19 cellular contexts compared by ENCODE assay signal in genomic region chr11:70824590-70825300, GRCh38.
DNase-seq lines count a peak whose midpoint lies in the region; ATAC-seq and TF ChIP-seq lines count a peak whose summit lies in the region.
"Had no signal": no experiment of that assay in that cellular context is flagged by ENCODE, and none has a peak within 500 bp of the region (broad histone marks: within the 10 kb centered on the region; RNA-seq: fewer than 3 reads in every experiment).

No MANE protein-coding gene starts in this region.

- POLR2A ChIA-PET in SK-N-SH (lab: Yijun Ruan, JAX) = no interaction called here
- POLR2A ChIA-PET in activated CD4-positive, alpha-beta memory T cell treated with anti-CD3 and anti-CD28 coated beads for 36 hours (lab: Charles Lee) = no interaction called here

- TF ChIP-seq POLR2A in esophagus squamous epithelium (IDR thresholded peaks at IDR 0.05) (peak in 1 of 4 donors; percentile 12), sigmoid colon (IDR thresholded peaks at IDR 0.05) (no peak)

- DNase-seq in SK-N-SH (peak; percentile 47), NCI-H2107 (lab: John Stamatoyannopoulos, UW) (peak; percentile 35), esophagus squamous epithelium (lab: John Stamatoyannopoulos, UW) (no peak), sigmoid colon (no peak), epidermal melanocyte (ENCODE audit: insufficient read length, low spot score) (no peak)
- no peak for DNase-seq in activated CD4-positive, alpha-beta memory T cell treated with anti-CD3 and anti-CD28 coated beads for 36 hours
- DNase-seq: CD4-positive, alpha-beta memory T cell; foreskin fibroblast; GOT3; Kasumi-1; naive thymus-derived CD8-positive, alpha-beta T cell; NCI-H1436 had no signal

- no peak for TF ChIP-seq EP300 in SK-N-SH (IDR thresholded peaks at IDR 0.05; ENCODE audit: borderline replicate concordance in 1 of 2, low read depth in 1 of 2, low read length in 1 of 2)
- no peak for TF ChIP-seq EP300 in sigmoid colon (IDR thresholded peaks at IDR 0.05)

- intact Hi-C loops in esophagus squamous epithelium (cut with DNase I) (no loop called here), sigmoid colon (cut with DNase I) (loop anchor here (5.0 kb wide), 1 partner anchor 88 kb away; no protein-coding TSS in a partner anchor)
- intact Hi-C loops in activated CD4-positive, alpha-beta memory T cell treated with anti-CD3 and anti-CD28 coated beads for 36 hours (cut with micrococcal nuclease) = no loop called here

- H3K36me3 ChIP-seq in SK-N-SH (replicated peaks in 1 of 2; ENCODE audit: control insufficient read depth in 1 of 2, insufficient read depth in 2 of 2, low read length in 1 of 2) = no peaks in the 10 kb centered on the region
- no peaks in the 10 kb centered on the region for H3K36me3 ChIP-seq in esophagus squamous epithelium
- no peaks in the 10 kb centered on the region for H3K36me3 ChIP-seq in sigmoid colon
- H3K36me3 ChIP-seq: vagina had no signal

- no peaks in the 10 kb centered on the region for H3K9me3 Mint-ChIP-seq in activated CD4-positive, alpha-beta memory T cell treated with anti-CD3 and anti-CD28 coated beads for 36 hours
- H3K9me3 Mint-ChIP-seq: activated T-helper 2 cell treated with anti-CD3 and anti-CD28 coated beads, Interferon-gamma antibody, Interleukin-2, Interleukin-4, amounts not matched to agents 10 μg/mL and 5 μg/mL and 100 μg/mL, durations not matched to agents 14 hours and 24 hours and 36 hours; CD4-positive, alpha-beta memory T cell; central memory CD8-positive, alpha-beta T cell had no signal

- no peak overlapping the region for H2AFZ ChIP-seq in SK-N-SH (ENCODE audit: low read depth)

- no peaks in the 10 kb centered on the region for H3K79me2 ChIP-seq in SK-N-SH (ENCODE audit: insufficient read depth)

- no peaks in the 10 kb centered on the region for H3F3A ChIP-seq in SK-N-SH (replicated peaks; ENCODE audit: insufficient read depth)

- ATAC-seq in SK-N-SH treated with all-trans-retinoic acid at 6 μM for 48 hours (no peak), HG02981 (IDR thresholded peaks at IDR 0.05; ENCODE audit: unreplicated experiment) (no peak)
- ATAC-seq: naive thymus-derived CD8-positive, alpha-beta T cell had no signal

- no peak for TF ChIP-seq CTCF in SK-N-SH (IDR thresholded peaks at IDR 0.05)
- TF ChIP-seq CTCF in esophagus squamous epithelium (IDR thresholded peaks at IDR 0.05) = no peak
- no peak for TF ChIP-seq CTCF in sigmoid colon (IDR thresholded peaks at IDR 0.05)

- H3K4me3 Mint-ChIP-seq in activated CD4-positive, alpha-beta memory T cell treated with anti-CD3 and anti-CD28 coated beads for 36 hours = no peak overlapping the region
- H3K4me3 Mint-ChIP-seq: CD4-positive, alpha-beta memory T cell; central memory CD8-positive, alpha-beta T cell had no signal

- H3K9ac ChIP-seq in SK-N-SH = no peak overlapping the region

- TF ChIP-seq RAD21 in SK-N-SH (IDR thresholded peaks at IDR 0.05; ENCODE audit: low read length) = no peak

- H3K27ac Mint-ChIP-seq in activated CD4-positive, alpha-beta memory T cell treated with anti-CD3 and anti-CD28 coated beads for 36 hours = no peak overlapping the region
- H3K27ac Mint-ChIP-seq: activated T-helper 2 cell treated with anti-CD3 and anti-CD28 coated beads, Interferon-gamma antibody, Interleukin-2, Interleukin-4, amounts not matched to agents 10 μg/mL and 5 μg/mL and 100 μg/mL, durations not matched to agents 14 hours and 24 hours and 36 hours; CD4-positive, alpha-beta memory T cell had no signal

- H3K27ac ChIP-seq in SK-N-SH (ENCODE audit: low read depth in 2 of 2, low read length in 1 of 2) (no peak overlapping the region), esophagus squamous epithelium (peak overlapping the region in 3 of 4 donors; percentile 52 to 72 (median 65)), sigmoid colon (peak overlapping the region; percentile 38 to 80 (median 74))
- H3K27ac ChIP-seq: vagina, VCaP had no signal

- H3K4me3 ChIP-seq in SK-N-SH (ENCODE audit: low read depth in 2 of 2, low read length in 1 of 2) (no peak overlapping the region), esophagus squamous epithelium (peak overlapping the region in 3 of 4 donors; percentile 13 to 29 (median 23)), sigmoid colon (peak overlapping the region in 3 of 4 donors; percentile 13 to 48 (median 25))
- H3K4me3 ChIP-seq: lung, vagina had no signal

- H3K9me3 ChIP-seq in SK-N-SH = no peaks in the 10 kb centered on the region
- H3K9me3 ChIP-seq in esophagus squamous epithelium = no peaks in the 10 kb centered on the region
- H3K9me3 ChIP-seq in sigmoid colon = no peaks in the 10 kb centered on the region
- H3K9me3 ChIP-seq: vagina had no signal

- H3K27me3 Mint-ChIP-seq in activated CD4-positive, alpha-beta memory T cell treated with anti-CD3 and anti-CD28 coated beads for 36 hours = peaks cover 23% of the 10 kb centered on the region

- H3K27me3 ChIP-seq in SK-N-SH (ENCODE audit: insufficient read depth) (no peaks in the 10 kb centered on the region), esophagus squamous epithelium (peaks cover 0 to 61% (median 2%) of the 10 kb centered on the region in 4 donors), sigmoid colon (peaks cover 0 to 27% (median 0%) of the 10 kb centered on the region in 3 donors)
- H3K27me3 ChIP-seq: vagina had no signal

- H4K20me1 ChIP-seq in SK-N-SH (ENCODE audit: insufficient read depth) = no peaks in the 10 kb centered on the region

- H3K4me1 ChIP-seq in SK-N-SH (ENCODE audit: control insufficient read depth in 1 of 2, insufficient read depth in 2 of 2, low read depth in 1 of 2, low read length in 1 of 2) (peaks cover 0 to 20% of the 10 kb centered on the region in 2 experiments; a peak in 1 of 4 replicates), esophagus squamous epithelium (peaks cover 0 to 24% (median 3%) of the 10 kb centered on the region in 3 donors), sigmoid colon (peaks cover 2 to 41% (median 24%) of the 10 kb centered on the region in 4 donors)

- CTCF ChIA-PET in SK-N-SH (lab: Yijun Ruan, JAX) = interaction anchor here (0.5 to 5.3 kb wide), 4 partner anchors 10 to 394 kb away, joined by 3 to 38 read pairs (median 3); no protein-coding TSS in a partner anchor
- CTCF ChIA-PET in activated CD4-positive, alpha-beta memory T cell treated with anti-CD3 and anti-CD28 coated beads for 36 hours (lab: Charles Lee) = no interaction called here

- 54% methylated on average over 14 of the region's 17 CpGs for WGBS in SK-N-SH (ENCODE audit: low lambda C conversion rate)
- WGBS in esophagus squamous epithelium, 2 donors = 7 to 60% methylated on average over 1 to 10 of the region's 17 CpGs
- WGBS in sigmoid colon, 2 donors = 37 to 71% methylated on average over 17 of the region's 17 CpGs

- H3K9me2 ChIP-seq in SK-N-SH = no peaks in the 10 kb centered on the region

- no peak overlapping the region for H3K4me2 ChIP-seq in SK-N-SH

- no peaks in the 10 kb centered on the region for H3K36me3 Mint-ChIP-seq in activated CD4-positive, alpha-beta memory T cell treated with anti-CD3 and anti-CD28 coated beads for 36 hours
- H3K36me3 Mint-ChIP-seq: CD4-positive, alpha-beta memory T cell; naive thymus-derived CD8-positive, alpha-beta T cell had no signal

- no peaks in the 10 kb centered on the region for H3K4me1 Mint-ChIP-seq in activated CD4-positive, alpha-beta memory T cell treated with anti-CD3 and anti-CD28 coated beads for 36 hours (ENCODE audit: low read depth)
- H3K4me1 Mint-ChIP-seq: CD4-positive, alpha-beta memory T cell had no signal

TF ChIP-seq in SK-N-SH, 30 proteins besides CTCF, POLR2A, EP300 and RAD21 (continues in another document):
- TF ChIP-seq FOXJ3 (CRISPR knock-in tag; IDR thresholded peaks at IDR 0.05) (no peak), EZH2phosphoT487 (IDR thresholded peaks at IDR 0.05; ENCODE audit: borderline replicate concordance, low read depth) (no peak), FOSL2 (IDR thresholded peaks at IDR 0.05; ENCODE audit: borderline replicate concordance, low read depth) (no peak), JUND (IDR thresholded peaks at IDR 0.05) (no peak), YY1 (IDR thresholded peaks at IDR 0.05; ENCODE audit: low read depth) (no peak)
- TF ChIP-seq, protein P1, sequence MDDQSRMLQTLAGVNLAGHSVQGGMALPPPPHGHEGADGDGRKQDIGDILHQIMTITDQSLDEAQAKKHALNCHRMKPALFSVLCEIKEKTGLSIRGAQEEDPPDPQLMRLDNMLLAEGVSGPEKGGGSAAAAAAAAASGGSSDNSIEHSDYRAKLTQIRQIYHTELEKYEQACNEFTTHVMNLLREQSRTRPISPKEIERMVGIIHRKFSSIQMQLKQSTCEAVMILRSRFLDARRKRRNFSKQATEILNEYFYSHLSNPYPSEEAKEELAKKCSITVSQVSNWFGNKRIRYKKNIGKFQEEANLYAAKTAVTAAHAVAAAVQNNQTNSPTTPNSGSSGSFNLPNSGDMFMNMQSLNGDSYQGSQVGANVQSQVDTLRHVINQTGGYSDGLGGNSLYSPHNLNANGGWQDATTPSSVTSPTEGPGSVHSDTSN (IDR thresholded peaks at IDR 0.05) = no peak

TF ChIP-seq in SK-N-SH treated with all-trans-retinoic acid at 6 μM for 48 hours, 23 proteins besides CTCF, POLR2A, EP300 and RAD21:
- TF ChIP-seq ZFP30 (CRISPR knock-in tag; IDR thresholded peaks at IDR 0.05) (no peak), ZNF565 (CRISPR knock-in tag; conservative IDR thresholded peaks at IDR 0.05; ENCODE audit: low read depth) (no peak), BACH2 (CRISPR knock-in tag; IDR thresholded peaks at IDR 0.05; ENCODE audit: borderline replicate concordance) (no peak), ZC3H10 (CRISPR knock-in tag; IDR thresholded peaks at IDR 0.05) (no peak), TOX (CRISPR knock-in tag; IDR thresholded peaks at IDR 0.05; ENCODE audit: borderline replicate concordance) (no peak)
- TF ChIP-seq, protein P2, sequence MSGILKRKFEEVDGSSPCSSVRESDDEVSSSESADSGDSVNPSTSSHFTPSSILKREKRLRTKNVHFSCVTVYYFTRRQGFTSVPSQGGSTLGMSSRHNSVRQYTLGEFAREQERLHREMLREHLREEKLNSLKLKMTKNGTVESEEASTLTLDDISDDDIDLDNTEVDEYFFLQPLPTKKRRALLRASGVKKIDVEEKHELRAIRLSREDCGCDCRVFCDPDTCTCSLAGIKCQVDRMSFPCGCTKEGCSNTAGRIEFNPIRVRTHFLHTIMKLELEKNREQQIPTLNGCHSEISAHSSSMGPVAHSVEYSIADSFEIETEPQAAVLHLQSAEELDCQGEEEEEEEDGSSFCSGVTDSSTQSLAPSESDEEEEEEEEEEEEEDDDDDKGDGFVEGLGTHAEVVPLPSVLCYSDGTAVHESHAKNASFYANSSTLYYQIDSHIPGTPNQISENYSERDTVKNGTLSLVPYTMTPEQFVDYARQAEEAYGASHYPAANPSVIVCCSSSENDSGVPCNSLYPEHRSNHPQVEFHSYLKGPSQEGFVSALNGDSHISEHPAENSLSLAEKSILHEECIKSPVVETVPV (CRISPR knock-in tag; IDR thresholded peaks at IDR 0.05) = no peak

Comparison
In these comparisons a context has a peak if more than half of its experiments do, and no peak if none do; other contexts are left out.
1. DNase-seq: peak in SK-N-SH (single experiment) and NCI-H2107 (single experiment); none in esophagus squamous epithelium (single experiment), sigmoid colon (single experiment), activated CD4-positive, alpha-beta memory T cell treated with anti-CD3 and anti-CD28 coated beads for 36 hours (single experiment) and epidermal melanocyte (single experiment).
2. H3K27ac ChIP-seq: peak in esophagus squamous epithelium (3 of 4) and sigmoid colon (4 of 4); none in SK-N-SH (0 of 2).
3. H3K4me3 ChIP-seq: peak in esophagus squamous epithelium (3 of 4) and sigmoid colon (3 of 4); none in SK-N-SH (0 of 2).